Comparison of ENCODE assay signal across 8 cellular contexts in the genomic region with DNA sequence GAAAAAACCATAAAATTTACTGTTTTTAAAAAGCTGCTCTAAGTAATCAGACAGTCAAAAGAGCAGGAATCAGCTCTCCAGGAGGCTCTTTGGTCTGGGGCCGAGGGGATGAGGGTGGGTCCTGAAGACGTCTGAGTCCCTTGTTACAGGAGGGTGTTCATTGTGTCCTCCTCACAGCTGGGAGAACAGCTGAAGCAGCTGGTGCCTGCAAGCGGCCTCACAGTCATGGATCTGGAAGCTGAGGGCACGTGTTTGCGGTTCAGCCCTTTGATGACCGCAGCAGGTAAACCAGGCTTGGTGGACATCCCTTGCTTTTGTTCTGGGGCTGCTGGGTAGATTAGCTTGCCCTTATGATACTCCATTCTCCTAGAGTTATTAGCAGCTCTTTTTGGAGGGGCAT. TPM values are rescaled to one million over a fixed set of nuclear protein-coding genes. Genes with fewer than 3 reads are reported as not detected.
DNase-seq lines count a peak whose midpoint lies in the region; ATAC-seq, FAIRE-seq and TF ChIP-seq lines count a peak whose summit lies in the region.
"Not testable (repeated sequence)": the region's sequence is repeated elsewhere in the genome, so short reads cannot be mapped to it uniquely, and the experiment has no call there.

No MANE protein-coding gene starts in this region.

- CTCF ChIA-PET in Panc1 (lab: Charles Lee): not testable (repeated sequence)

- H3K27ac ChIP-seq in GM23338 (ENCODE audit: low read depth); Panc1 (ENCODE audit: low read length); kidney (ENCODE audit: low read depth in 2 of 2, low read length in 2 of 2); upper lobe of right lung: not testable (repeated sequence)
- peak overlapping the region in 35 of 59 donors; percentile 7 to 79 (median 58) for H3K27ac ChIP-seq in dorsolateral prefrontal cortex
- peak overlapping the region; percentile 74 for H3K27ac ChIP-seq in neural progenitor cell
- peak overlapping the region in 3 of 4 donors; percentile 73 to 81 (median 75) for H3K27ac ChIP-seq in gastrocnemius medialis

- not testable (repeated sequence) for BruUV-seq in Panc1 (replicated peaks; lab: Mats Ljungman, UMichigan)

- not testable (repeated sequence) for H3K4me3 Mint-ChIP-seq in GM23338, neural progenitor cell

- not testable (repeated sequence) for H3K9ac ChIP-seq in kidney (ENCODE audit: low read length in 2 of 2); neural progenitor cell

- H3K9me3 ChIP-seq in Panc1 (ENCODE audit: control insufficient read depth, insufficient read depth, low read depth, low read length); kidney (ENCODE audit: control insufficient read depth in 1 of 2, low read length in 2 of 2); neural progenitor cell (ENCODE audit: low read depth); gastrocnemius medialis; upper lobe of right lung: not testable (repeated sequence)

- POLR2A ChIA-PET in Panc1 (lab: Charles Lee): interaction anchor here (0.6 kb wide), 1 partner anchor 22 kb away, joined by 3 read pairs; no protein-coding TSS in a partner anchor

- peaks cover 13% of the 10 kb centered on the region; the same call in 1 of the 2 replicates for H3F3A ChIP-seq in GM23338 (replicated peaks; ENCODE audit: low read depth)
- not testable (repeated sequence) for H3F3A ChIP-seq in neural progenitor cell (ENCODE audit: low read depth)

- H3K4me2 ChIP-seq in GM23338: not testable (repeated sequence)
- H3K4me2 ChIP-seq in neural progenitor cell: peak overlapping the region; percentile 6

- not testable (repeated sequence) for H3K4me1 ChIP-seq in GM23338 (ENCODE audit: insufficient read depth); Panc1 (ENCODE audit: control insufficient read depth, insufficient read depth, low read length); neural progenitor cell; upper lobe of right lung
- H3K4me1 ChIP-seq in kidney (ENCODE audit: control insufficient read depth in 1 of 2, insufficient read depth in 1 of 2, low read depth in 1 of 2, low read length in 2 of 2) (peaks cover 8 to 15% of the 10 kb centered on the region in 2 donors), gastrocnemius medialis (peaks cover 12 to 30% of the 10 kb centered on the region in 2 donors)

- H3K4me3 ChIP-seq in GM23338; Panc1 (ENCODE audit: low read depth in 2 of 2, low read length in 2 of 2); dorsolateral prefrontal cortex; kidney (ENCODE audit: low read length in 2 of 2); neural progenitor cell; gastrocnemius medialis; upper lobe of right lung: not testable (repeated sequence)

- H3K27ac Mint-ChIP-seq in GM23338: peak overlapping the region; percentile 68; the same call in 1 of the 2 replicates
- H3K27ac Mint-ChIP-seq in neural progenitor cell: peak overlapping the region; percentile 16

- H3K27me3 ChIP-seq in GM23338 (ENCODE audit: insufficient read depth); Panc1 (ENCODE audit: control insufficient read depth, insufficient read depth, low read length); dorsolateral prefrontal cortex; neural progenitor cell; gastrocnemius medialis; upper lobe of right lung: not testable (repeated sequence)

- not testable (repeated sequence) for H3K27me3 Mint-ChIP-seq in GM23338 (ENCODE audit: insufficient read depth, low read depth, poor library complexity); neural progenitor cell (ENCODE audit: insufficient read depth, low read depth)

- DNase-seq in GM23338 (ENCODE audit: low spot score); Panc1 (ENCODE audit: low read depth, low spot score); dorsolateral prefrontal cortex; neural progenitor cell (ENCODE audit: low spot score): not testable (repeated sequence)
- DNase-seq in activated CD8-positive, alpha-beta memory T cell treated with anti-CD3 and anti-CD28 coated beads for 24 hours: peak; percentile 59
- DNase-seq in kidney (peak; percentile 61), gastrocnemius medialis (peak; percentile 58 to 63), upper lobe of right lung (peak; percentile 55)

- not testable (repeated sequence) for FAIRE-seq in kidney (lab: Jason Lieb, UNC)

- H3K9me2 ChIP-seq in GM23338 (ENCODE audit: insufficient read depth): not testable (repeated sequence)

- peaks cover 56% of the 10 kb centered on the region for H3K36me3 Mint-ChIP-seq in GM23338 (ENCODE audit: low read depth)
- H3K36me3 Mint-ChIP-seq in neural progenitor cell: peaks cover 31% of the 10 kb centered on the region

- H2AFZ ChIP-seq in GM23338; neural progenitor cell (replicated peaks): not testable (repeated sequence)

- not testable (repeated sequence) for H3K79me2 ChIP-seq in GM23338 (replicated peaks; ENCODE audit: insufficient read depth); neural progenitor cell (ENCODE audit: low read depth)

- H3K36me3 ChIP-seq in GM23338 (ENCODE audit: insufficient read depth); neural progenitor cell: not testable (repeated sequence)
- peaks cover 10% of the 10 kb centered on the region; the same call in 1 of the 2 replicates for H3K36me3 ChIP-seq in Panc1 (ENCODE audit: control insufficient read depth, insufficient read depth, low read length)
- H3K36me3 ChIP-seq in kidney (ENCODE audit: control insufficient read depth in 1 of 2, insufficient read depth in 2 of 2, low read length in 2 of 2): peaks cover 36 to 45% of the 10 kb centered on the region in 2 donors
- H3K36me3 ChIP-seq in gastrocnemius medialis: peaks cover 3 to 37% of the 10 kb centered on the region in 2 donors
- peaks cover 92% of the 10 kb centered on the region for H3K36me3 ChIP-seq in upper lobe of right lung

- not testable (repeated sequence) for TF ChIP-seq CTCF in GM23338 (conservative IDR thresholded peaks at IDR 0.05; ENCODE audit: low read depth in 2 of 2); Panc1 (IDR thresholded peaks at IDR 0.05); dorsolateral prefrontal cortex (IDR thresholded peaks at IDR 0.05 in 54 of 56, conservative IDR thresholded peaks at IDR 0.05 in 2 of 56; ENCODE audit: low read depth in 1 of 56, partially characterized antibody in 56 of 56); kidney (IDR thresholded peaks at IDR 0.05; ENCODE audit: borderline replicate concordance, extremely low read depth, insufficient read depth); neural progenitor cell (IDR thresholded peaks at IDR 0.05); gastrocnemius medialis (IDR thresholded peaks at IDR 0.05 in 4 of 5, conservative IDR thresholded peaks at IDR 0.05 in 1 of 5); upper lobe of right lung (IDR thresholded peaks at IDR 0.05)

- not testable (repeated sequence) for H3K9me3 Mint-ChIP-seq in GM23338, neural progenitor cell

- not testable (repeated sequence) for H4K20me1 ChIP-seq in GM23338 (replicated peaks; ENCODE audit: insufficient read depth)
- H4K20me1 ChIP-seq in neural progenitor cell (ENCODE audit: low read depth): peaks cover 22% of the 10 kb centered on the region

- not testable (repeated sequence) for TF ChIP-seq POLR2A in gastrocnemius medialis (IDR thresholded peaks at IDR 0.05)

- in situ Hi-C loops in Panc1 (cut with HindIII; ENCODE audit: low pct_unique_long_range_greater_than_20kb, low sequenced_read_pairs); gastrocnemius medialis (cut with MboI; ENCODE audit: low sequenced_read_pairs in 4 of 4): not testable (repeated sequence)

- intact Hi-C loops in Panc1 (cut with micrococcal nuclease; ENCODE audit: unreplicated experiment); dorsolateral prefrontal cortex (cut with DNase I); kidney (cut with DNase I); gastrocnemius medialis (cut with DNase I; ENCODE audit: low total_unique reads); upper lobe of right lung (cut with DNase I): not testable (repeated sequence)

- H3K4me1 Mint-ChIP-seq in GM23338: peaks cover 15% of the 10 kb centered on the region
- not testable (repeated sequence) for H3K4me1 Mint-ChIP-seq in neural progenitor cell

- not testable (repeated sequence) for ATAC-seq in GM23338, upper lobe of right lung
- ATAC-seq in Panc1 (peak; percentile 43), gastrocnemius medialis (peak; percentile 37 to 64)

RNA-seq across cellular contexts. Expression of gene NTAN1, which starts 26.1 kb away (rescaled TPM):
- total RNA-seq in GM23338 (2014; rRNA removed; shearing (Covaris generic)): 31.4 and 39.4 TPM in 2 replicates
- polyA plus RNA-seq in GM23338 (2016; fragmentation: Nextera tagmentation; extraction: Ambion mirVana): 51.0 and 53.4 TPM in 2 replicates
- 71.5 TPM for total RNA-seq in Panc1 (2021; ENCODE audit: unreplicated experiment)
- polyA plus RNA-seq in Panc1 (2012; ENCODE audit: insufficient read length): 52.9 TPM
- total RNA-seq in dorsolateral prefrontal cortex: 10 to 100 TPM; 18.5 to 48.8 (median 31.9) TPM
- 27.7 TPM for total RNA-seq in kidney
- 55.2 TPM for polyA plus RNA-seq in kidney (ENCODE audit: insufficient read depth, low read depth, low replicate concordance)
- 49.2 and 86.0 TPM in 2 replicates for total RNA-seq in neural progenitor cell (ENCODE audit: low replicate concordance)
- 10 to 100 TPM; 33.4 to 40.3 (median 35.8) TPM for total RNA-seq in gastrocnemius medialis
- 38.4 TPM for total RNA-seq in upper lobe of right lung

RNA-seq across cellular contexts. Expression of gene PDXDC1, which starts 54.9 kb away (rescaled TPM):
- 86.1 and 91.6 TPM in 2 replicates for total RNA-seq in GM23338 (2014; rRNA removed; shearing (Covaris generic))
- 39.0 and 40.0 TPM in 2 replicates for polyA plus RNA-seq in GM23338 (2016; fragmentation: Nextera tagmentation; extraction: Ambion mirVana)
- total RNA-seq in Panc1 (2021; ENCODE audit: unreplicated experiment): 103 TPM
- polyA plus RNA-seq in Panc1 (2012; ENCODE audit: insufficient read length): 73.7 TPM
- total RNA-seq in dorsolateral prefrontal cortex: 10 to 100 TPM; 42.5 to 87.3 (median 63.6) TPM
- 113 TPM for total RNA-seq in kidney
- polyA plus RNA-seq in kidney (ENCODE audit: insufficient read depth, low read depth, low replicate concordance): 56.5 TPM
- total RNA-seq in neural progenitor cell (ENCODE audit: low replicate concordance): 68.8 and 69.1 TPM in 2 replicates
- total RNA-seq in gastrocnemius medialis: 10 to 100 TPM; 34.3 to 69.0 (median 45.2) TPM
- total RNA-seq in upper lobe of right lung: 100 TPM
